Comparison of ENCODE assay signal across 10 cellular contexts in genomic region chr9:87122947-87123685, GRCh38.
DNase-seq lines count a peak whose midpoint lies in the region; ATAC-seq and TF ChIP-seq lines count a peak whose summit lies in the region.
"Had no signal": no experiment of that assay in that cellular context is flagged by ENCODE, and none has a peak within 500 bp of the region (broad histone marks: within the 10 kb centered on the region; RNA-seq: fewer than 3 reads in every experiment).

No MANE protein-coding gene starts in this region.

- peak; percentile 85 for ATAC-seq in omental fat pad (ENCODE audit: low FRiP score)

- H3K4me3 Mint-ChIP-seq in chondrocyte (ENCODE audit: unreplicated experiment) = no peak overlapping the region

- intact Hi-C loops in posterior cingulate gyrus (cut with DNase I) = no loop called here

- no peak for TF ChIP-seq CTCF in chondrocyte (IDR thresholded peaks at IDR 0.05)
- no peak for TF ChIP-seq CTCF in omental fat pad (IDR thresholded peaks at IDR 0.05)

- DNase-seq in COLO829 (ENCODE audit: low spot score) (peak; percentile 58), HS-5 (ENCODE audit: low read depth) (peak; percentile 88), chondrocyte (ENCODE audit: low spot score) (no peak), omental fat pad (ENCODE audit: low spot score) (no peak), islet precursor cell (no peak), posterior cingulate gyrus (no peak), HT-29 (ENCODE audit: low spot score) (no peak), iPS-NIHi11 (ENCODE audit: low spot score) (no peak)
- DNase-seq: NCI-H2107, SHP77 treated with DMSO at 0.1 percent for 48 hours had no signal

- H3K27me3 Mint-ChIP-seq in chondrocyte (ENCODE audit: low read depth) = no peaks in the 10 kb centered on the region

- peaks cover 59% of the 10 kb centered on the region for H3K4me1 Mint-ChIP-seq in chondrocyte (ENCODE audit: low read depth)

- H3K9me3 Mint-ChIP-seq in chondrocyte (ENCODE audit: low read depth) = no peaks in the 10 kb centered on the region

- no peaks in the 10 kb centered on the region for H3K36me3 Mint-ChIP-seq in chondrocyte (ENCODE audit: low read depth)

- peak overlapping the region; percentile 55 for H3K27ac Mint-ChIP-seq in chondrocyte (ENCODE audit: unreplicated experiment)

Comparison
In these comparisons a context has a peak if more than half of its experiments do, and no peak if none do; other contexts are left out.
1. DNase-seq: peak in COLO829 (single experiment) and HS-5 (single experiment); none in chondrocyte (single experiment), omental fat pad (single experiment), islet precursor cell (single experiment), posterior cingulate gyrus (0 of 10), HT-29 (single experiment) and iPS-NIHi11 (single experiment).